In genomic region chr22:28112548-28113043, GRCh38 we compare ENCODE assay signal across 8 cellular contexts.
DNase-seq lines count a peak whose midpoint lies in the region; ATAC-seq and TF ChIP-seq lines count a peak whose summit lies in the region.

No MANE protein-coding gene starts in this region.

- H3K36me3 ChIP-seq in OCI-LY3 (replicated peaks; ENCODE audit: low read depth, low read length) (no peaks in the 10 kb centered on the region), neuron (ENCODE audit: insufficient read depth, low read length) (peaks cover 4% of the 10 kb centered on the region)

- no peaks in the 10 kb centered on the region for H4K20me1 ChIP-seq in OCI-LY3 (ENCODE audit: insufficient read depth, low read length)

- no peak overlapping the region for H3K9ac ChIP-seq in OCI-LY3 (ENCODE audit: low read length)

- H3K27me3 ChIP-seq in OCI-LY3 (ENCODE audit: low read depth, low read length) (no peaks in the 10 kb centered on the region), neuron (ENCODE audit: insufficient read depth, low read length) (no peaks in the 10 kb centered on the region)

- no peak for ATAC-seq in GM21528 (IDR thresholded peaks at IDR 0.05; ENCODE audit: low FRiP score, unreplicated experiment)

- no peak overlapping the region for H3K27ac ChIP-seq in OCI-LY3 (ENCODE audit: low read length)

- H3K79me2 ChIP-seq in OCI-LY3 (ENCODE audit: low read length), result no peaks in the 10 kb centered on the region

- peak overlapping the region; percentile 7; the same call in 1 of the 2 replicates for H3K4me2 ChIP-seq in OCI-LY3 (ENCODE audit: low read length)

- H3K4me1 ChIP-seq in OCI-LY3 (ENCODE audit: low read length) (peaks cover 4% of the 10 kb centered on the region; the same call in 1 of the 2 replicates), neuron (ENCODE audit: insufficient read depth, low read length) (peaks cover 22% of the 10 kb centered on the region)

- no peak overlapping the region for H3K4me3 ChIP-seq in GM12865 (ENCODE audit: low read depth, low read length)
- H3K4me3 ChIP-seq in OCI-LY3 (ENCODE audit: low read length), result no peak overlapping the region
- H3K4me3 ChIP-seq in neuron (ENCODE audit: low read length), result peak overlapping the region; percentile 5

- H3K9me3 ChIP-seq in OCI-LY3 (ENCODE audit: insufficient read depth, low read length) (no peaks in the 10 kb centered on the region), neuron (ENCODE audit: low read length) (no peaks in the 10 kb centered on the region)

- DNase-seq in GM12865 (ENCODE audit: low read depth), result peak; percentile 42
- peak; percentile 32 to 38 for DNase-seq in erythroblast (lab: John Stamatoyannopoulos, UW)
- no peak for DNase-seq in NCI-H1092 treated with DMSO at 0.1 percent for 48 hours (lab: John Stamatoyannopoulos, UW)
- DNase-seq in stimulated activated CD4-positive, alpha-beta T cell treated with anti-CD3 and anti-CD28 coated beads, Interleukin-12 subunit alpha, Interleukin-12 subunit beta, amount 100 ng/mL, for 4 hours, result no peak
- no peak for DNase-seq in T-helper 2 cell

- TF ChIP-seq POLR2A in erythroblast (IDR thresholded peaks at IDR 0.05; ENCODE audit: low read length), result no peak

- peak; percentile 46 for TF ChIP-seq CTCF in GM12865 (IDR thresholded peaks at IDR 0.05; ENCODE audit: insufficient read depth, low read depth, low read length, missing control alignments)
- TF ChIP-seq CTCF in OCI-LY3 (IDR thresholded peaks at IDR 0.05; ENCODE audit: low read depth, low read length), result peak; percentile 54

- H2AFZ ChIP-seq in OCI-LY3 (ENCODE audit: low read depth, low read length) (no peak overlapping the region), neuron (ENCODE audit: low read depth, low read length) (no peak overlapping the region)

Comparison
In these comparisons a context has a peak if more than half of its experiments do, and no peak if none do; other contexts are left out.
1. DNase-seq: peak in GM12865 (single experiment) and erythroblast (2 of 2); none in NCI-H1092 treated with DMSO at 0.1 percent for 48 hours (single experiment), stimulated activated CD4-positive, alpha-beta T cell treated with anti-CD3 and anti-CD28 coated beads, Interleukin-12 subunit alpha, Interleukin-12 subunit beta, amount 100 ng/mL, for 4 hours (single experiment) and T-helper 2 cell (0 of 5).